In genomic region chr20:35768731-35769664, GRCh38 we compare ENCODE assay signal across 1 cellular context.
TF ChIP-seq lines count a peak whose summit lies in the region.

No MANE protein-coding gene starts in this region.

TF ChIP-seq in HepG2, 621 proteins besides CTCF, POLR2A, EP300 and RAD21 (continued from another document and continues in another):
- TF ChIP-seq ZNF770 (CRISPR knock-in tag; IDR thresholded peaks at IDR 0.05) (no peak), PBX2 (CRISPR knock-in tag; IDR thresholded peaks at IDR 0.05) (peak; percentile 25; the same call in 1 of the 2 replicates), ZNF296 (CRISPR knock-in tag; conservative IDR thresholded peaks at IDR 0.05) (no peak), PHF20 (CRISPR knock-in tag; IDR thresholded peaks at IDR 0.05) (0 out of 2 replicates have a peak, but pooled peaks have one; percentile 6), ARID2 (CRISPR knock-in tag; IDR thresholded peaks at IDR 0.05; ENCODE audit: borderline replicate concordance) (no peak), KMT2A (CRISPR knock-in tag; IDR thresholded peaks at IDR 0.05) (0 out of 2 replicates have a peak, but pooled peaks have one; percentile 42), NR2F1 (CRISPR knock-in tag; IDR thresholded peaks at IDR 0.05) (0 out of 4 replicates have a peak, but pooled peaks of 1 of the 2 experiments have one; percentile 7), ATF6 (CRISPR knock-in tag; conservative IDR thresholded peaks at IDR 0.05) (no peak), IRF2 (CRISPR knock-in tag; IDR thresholded peaks at IDR 0.05) (peak; percentile 90), ZNF343 (CRISPR knock-in tag; IDR thresholded peaks at IDR 0.05) (no peak), BCL3 (CRISPR knock-in tag; IDR thresholded peaks at IDR 0.05) (no peak), SALL2 (CRISPR knock-in tag; IDR thresholded peaks at IDR 0.05) (no peak), FUBP1 (CRISPR knock-in tag; IDR thresholded peaks at IDR 0.05; ENCODE audit: borderline replicate concordance) (no peak), IKZF5 (CRISPR knock-in tag; IDR thresholded peaks at IDR 0.05) (peak; percentile 67; the same call in 1 of the 2 replicates), ZNF235 (CRISPR knock-in tag; IDR thresholded peaks at IDR 0.05; ENCODE audit: borderline replicate concordance) (no peak), ZNF549 (CRISPR knock-in tag; IDR thresholded peaks at IDR 0.05) (no peak), NR2F6 (IDR thresholded peaks at IDR 0.05) (no peak; the same call in 1 of the 2 replicates), NR2F6 (CRISPR knock-in tag; IDR thresholded peaks at IDR 0.05) (peak; percentile 35; the same call in 1 of the 2 replicates), MED8 (CRISPR knock-in tag; IDR thresholded peaks at IDR 0.05; ENCODE audit: insufficient replicate concordance) (no peak), CSRNP2 (CRISPR knock-in tag; conservative IDR thresholded peaks at IDR 0.05; ENCODE audit: low read depth) (no peak), DBP (CRISPR knock-in tag; IDR thresholded peaks at IDR 0.05; ENCODE audit: not compliant biosample characterization) (no peak), ZBTB21 (CRISPR knock-in tag; IDR thresholded peaks at IDR 0.05) (no peak; the same call in none of the 2 replicates), ARHGAP35 (CRISPR knock-in tag; IDR thresholded peaks at IDR 0.05; ENCODE audit: borderline replicate concordance) (no peak), ZNF746 (CRISPR knock-in tag; IDR thresholded peaks at IDR 0.05) (no peak), DNMT1 (CRISPR knock-in tag; IDR thresholded peaks at IDR 0.05) (no peak), JUN (CRISPR knock-in tag; IDR thresholded peaks at IDR 0.05) (no peak), ZNF878 (CRISPR knock-in tag; IDR thresholded peaks at IDR 0.05) (no peak), TEAD3 (CRISPR knock-in tag; optimal IDR thresholded peaks at IDR 0.05; ENCODE audit: borderline replicate concordance) (peak; percentile 61), FOXA1 (IDR thresholded peaks at IDR 0.05) (no peak), FOXA1 (CRISPR knock-in tag; IDR thresholded peaks at IDR 0.05) (0 out of 2 replicates have a peak, but pooled peaks have one; percentile 11), ZNF407 (CRISPR knock-in tag; IDR thresholded peaks at IDR 0.05; ENCODE audit: not compliant biosample characterization) (no peak), DRAP1 (CRISPR knock-in tag; IDR thresholded peaks at IDR 0.05) (peak; percentile 93), ZNF432 (CRISPR knock-in tag; IDR thresholded peaks at IDR 0.05; ENCODE audit: borderline replicate concordance) (no peak), PCBP1 (IDR thresholded peaks at IDR 0.05; ENCODE audit: borderline replicate concordance, low read depth, low read length) (no peak)
